8 cellular contexts compared by ENCODE assay signal in the genomic region with DNA sequence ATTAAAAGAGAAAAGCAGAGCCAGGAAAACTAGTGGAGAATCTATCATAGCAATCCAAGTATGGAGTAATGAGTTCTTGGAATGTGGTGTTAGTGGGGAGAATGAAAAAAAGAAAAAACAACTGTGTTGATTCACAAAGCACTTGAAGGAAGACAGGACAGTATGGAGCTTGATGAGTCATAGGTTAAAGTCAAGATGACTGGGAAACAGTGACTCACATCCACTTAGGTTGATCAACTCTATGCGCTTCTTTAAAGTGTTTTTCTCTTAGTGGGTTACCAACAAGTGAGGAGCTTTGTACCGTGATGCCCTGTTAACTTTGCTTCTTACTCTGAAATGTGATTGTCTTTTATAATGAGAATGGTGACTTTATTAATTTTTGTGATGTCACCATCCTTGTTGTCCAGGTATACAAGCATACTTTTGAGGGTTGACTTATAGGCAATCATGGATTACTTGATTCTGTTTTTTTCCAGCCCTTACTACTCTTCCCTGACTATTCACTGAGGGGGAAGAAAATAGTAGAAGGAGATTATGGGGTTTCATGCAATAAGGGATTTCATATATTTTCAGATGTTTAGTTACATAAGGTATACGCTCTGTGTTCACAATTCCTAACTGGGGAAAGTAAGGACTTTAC. TPM values are rescaled to one million over a fixed set of nuclear protein-coding genes. Genes with fewer than 3 reads are reported as not detected.
DNase-seq lines count a peak whose midpoint lies in the region; ATAC-seq and TF ChIP-seq lines count a peak whose summit lies in the region.

No MANE protein-coding gene starts in this region.

- H3K27ac Mint-ChIP-seq in activated T-cell treated with anti-CD3 and anti-CD28 coated beads, Interleukin-2, amount 50 U/mL, for 24 hours = peak overlapping the region; percentile 89
- H3K27ac Mint-ChIP-seq in activated T-helper 1 cell treated with anti-CD3 and anti-CD28 coated beads, Interleukin-12 subunit alpha, Interleukin-12 subunit beta, Interleukin-2, Interleukin-4 antibody, amounts not matched to agents 30 ng/mL and 10 ng/mL and 1 ng/mL, durations not matched to agents 14 hours and 24 hours and 36 hours = peak overlapping the region; percentile 89
- H3K27ac Mint-ChIP-seq in CD8-positive, alpha-beta memory T cell = no peak overlapping the region

- H3K9me3 Mint-ChIP-seq in activated T-cell treated with anti-CD3 and anti-CD28 coated beads, Interleukin-2, amount 50 U/mL, for 24 hours = peaks cover 8% of the 10 kb centered on the region
- peaks cover 31% of the 10 kb centered on the region for H3K9me3 Mint-ChIP-seq in activated T-helper 1 cell treated with anti-CD3 and anti-CD28 coated beads, Interleukin-12 subunit alpha, Interleukin-12 subunit beta, Interleukin-2, Interleukin-4 antibody, amounts not matched to agents 30 ng/mL and 10 ng/mL and 1 ng/mL, durations not matched to agents 14 hours and 24 hours and 36 hours
- H3K9me3 Mint-ChIP-seq in CD8-positive, alpha-beta memory T cell = no peaks in the 10 kb centered on the region

- H3K4me3 Mint-ChIP-seq in activated T-cell treated with anti-CD3 and anti-CD28 coated beads, Interleukin-2, amount 50 U/mL, for 24 hours = peak overlapping the region; percentile 20
- H3K4me3 Mint-ChIP-seq in activated T-helper 1 cell treated with anti-CD3 and anti-CD28 coated beads, Interleukin-12 subunit alpha, Interleukin-12 subunit beta, Interleukin-2, Interleukin-4 antibody, amounts not matched to agents 30 ng/mL and 10 ng/mL and 1 ng/mL, durations not matched to agents 14 hours and 24 hours and 36 hours = peak overlapping the region; percentile 15
- H3K4me3 Mint-ChIP-seq in CD8-positive, alpha-beta memory T cell = no peak overlapping the region

- H3K4me1 ChIP-seq in lung (ENCODE audit: control insufficient read depth in 2 of 2, insufficient read depth in 2 of 2, low read length in 2 of 2) = no peaks in the 10 kb centered on the region
- no peaks in the 10 kb centered on the region for H3K4me1 ChIP-seq in CD8-positive, alpha-beta memory T cell (ENCODE audit: insufficient read depth, low read length)

- no peak overlapping the region for H3K27ac ChIP-seq in lung (ENCODE audit: low read depth in 1 of 2, low read length in 1 of 2)
- H3K27ac ChIP-seq in CD8-positive, alpha-beta memory T cell (ENCODE audit: low read depth, low read length) = no peak overlapping the region

- no peaks in the 10 kb centered on the region for H3K27me3 Mint-ChIP-seq in activated T-cell treated with anti-CD3 and anti-CD28 coated beads, Interleukin-2, amount 50 U/mL, for 24 hours
- no peaks in the 10 kb centered on the region for H3K27me3 Mint-ChIP-seq in activated T-helper 1 cell treated with anti-CD3 and anti-CD28 coated beads, Interleukin-12 subunit alpha, Interleukin-12 subunit beta, Interleukin-2, Interleukin-4 antibody, amounts not matched to agents 30 ng/mL and 10 ng/mL and 1 ng/mL, durations not matched to agents 14 hours and 24 hours and 36 hours (ENCODE audit: insufficient read depth)
- H3K27me3 Mint-ChIP-seq in CD8-positive, alpha-beta memory T cell = no peaks in the 10 kb centered on the region

- POLR2A ChIA-PET in CD8-positive, alpha-beta memory T cell (lab: Charles Lee) = no interaction called here

- no peaks in the 10 kb centered on the region for H3K36me3 Mint-ChIP-seq in activated T-cell treated with anti-CD3 and anti-CD28 coated beads, Interleukin-2, amount 50 U/mL, for 24 hours (ENCODE audit: low read depth)
- H3K36me3 Mint-ChIP-seq in activated T-helper 1 cell treated with anti-CD3 and anti-CD28 coated beads, Interleukin-12 subunit alpha, Interleukin-12 subunit beta, Interleukin-2, Interleukin-4 antibody, amounts not matched to agents 30 ng/mL and 10 ng/mL and 1 ng/mL, durations not matched to agents 14 hours and 24 hours and 36 hours (ENCODE audit: low read depth) = peaks cover 23% of the 10 kb centered on the region
- peaks cover 0 to 3% (median 0%) of the 10 kb centered on the region in 3 donors for H3K36me3 Mint-ChIP-seq in CD8-positive, alpha-beta memory T cell

- intact Hi-C loops in activated T-helper 1 cell treated with anti-CD3 and anti-CD28 coated beads, Interleukin-12 subunit alpha, Interleukin-12 subunit beta, Interleukin-2, Interleukin-4 antibody, amounts not matched to agents 30 ng/mL and 10 ng/mL and 1 ng/mL, durations not matched to agents 14 hours and 24 hours and 36 hours (cut with micrococcal nuclease) = loop anchor here (1.0 kb wide), 4 partner anchors 27 to 56 kb away; a partner anchor contains a TSS

- TF ChIP-seq CTCF in lung (IDR thresholded peaks at IDR 0.05; ENCODE audit: control extremely low read depth, extremely low read depth) = no peak

- CTCF ChIA-PET in CD8-positive, alpha-beta memory T cell (lab: Charles Lee) = no interaction called here

- no peaks in the 10 kb centered on the region for H3K27me3 ChIP-seq in lung (ENCODE audit: control insufficient read depth, insufficient read depth)
- no peaks in the 10 kb centered on the region for H3K27me3 ChIP-seq in CD8-positive, alpha-beta memory T cell (ENCODE audit: insufficient read depth, low read length, poor library complexity, severe bottlenecking)

- no peaks in the 10 kb centered on the region for H3K36me3 ChIP-seq in lung (ENCODE audit: control insufficient read depth in 2 of 2, insufficient read depth in 2 of 2, low read length in 2 of 2)
- H3K36me3 ChIP-seq in CD8-positive, alpha-beta memory T cell (ENCODE audit: insufficient read depth, low read length) = no peaks in the 10 kb centered on the region

- 79 to 82% methylated on average over 3 of the region's 3 CpGs for WGBS in lung, 2 donors

- H3K9me3 ChIP-seq in lung (ENCODE audit: control insufficient read depth in 2 of 2, insufficient read depth in 1 of 2, low read length in 1 of 2) = no peaks in the 10 kb centered on the region
- H3K9me3 ChIP-seq in CD8-positive, alpha-beta memory T cell (ENCODE audit: low read length) = no peaks in the 10 kb centered on the region

- DNase-seq in activated T-cell treated with anti-CD3 and anti-CD28 coated beads, Interleukin-2, amount 50 U/mL, for 24 hours = no peak
- no peak for DNase-seq in activated T-cell treated with anti-CD3 and anti-CD28 coated beads, Interleukin-2, amount 50 U/mL, for 48 hours
- DNase-seq in activated T-helper 1 cell treated with anti-CD3 and anti-CD28 coated beads, Interleukin-12 subunit alpha, Interleukin-12 subunit beta, Interleukin-2, Interleukin-4 antibody, amounts not matched to agents 30 ng/mL and 10 ng/mL and 1 ng/mL, durations not matched to agents 14 hours and 24 hours and 36 hours (ENCODE audit: low spot score) = peak; percentile 6
- DNase-seq in lung (ENCODE audit: low spot score) (no peak), DMS79 treated with DMSO at 0.1 percent for 48 hours (lab: John Stamatoyannopoulos, UW) (no peak), GM19240 (ENCODE audit: insufficient read length, low spot score) (no peak)
- no peak for DNase-seq in CD8-positive, alpha-beta memory T cell

- H3K4me3 ChIP-seq in lung = no peak overlapping the region
- no peak overlapping the region for H3K4me3 ChIP-seq in CD8-positive, alpha-beta memory T cell (ENCODE audit: low read length)

- H3K4me1 Mint-ChIP-seq in activated T-cell treated with anti-CD3 and anti-CD28 coated beads, Interleukin-2, amount 50 U/mL, for 24 hours (ENCODE audit: low read depth) = peaks cover 40% of the 10 kb centered on the region
- H3K4me1 Mint-ChIP-seq in activated T-helper 1 cell treated with anti-CD3 and anti-CD28 coated beads, Interleukin-12 subunit alpha, Interleukin-12 subunit beta, Interleukin-2, Interleukin-4 antibody, amounts not matched to agents 30 ng/mL and 10 ng/mL and 1 ng/mL, durations not matched to agents 14 hours and 24 hours and 36 hours (ENCODE audit: low read depth) = peaks cover 55% of the 10 kb centered on the region
- H3K4me1 Mint-ChIP-seq in CD8-positive, alpha-beta memory T cell = peaks cover 4 to 7% (median 7%) of the 10 kb centered on the region in 3 donors

- ATAC-seq in HG03442 (IDR thresholded peaks at IDR 0.05; ENCODE audit: unreplicated experiment) (peak; percentile 96), lung (ENCODE audit: insufficient read depth, low FRiP score) (peak; percentile 66)

RNA-seq across cellular contexts. Expression of a gene that starts 32.1 kb away (rescaled TPM):
- 114 and 136 TPM in 2 replicates for total RNA-seq in activated T-helper 1 cell treated with anti-CD3 and anti-CD28 coated beads, Interleukin-12 subunit alpha, Interleukin-12 subunit beta, Interleukin-2, Interleukin-4 antibody, amounts not matched to agents 30 ng/mL and 10 ng/mL and 1 ng/mL, durations not matched to agents 14 hours and 24 hours and 36 hours
- 10 to 100 TPM; 37.3 to 55.5 TPM for total RNA-seq in lung
- 10 to 100 TPM; 13.3 to 13.7 TPM for polyA plus RNA-seq in lung
- 100 to 1,000 TPM; 131 to 135 TPM for total RNA-seq in CD8-positive, alpha-beta memory T cell
- 125 TPM for polyA plus RNA-seq in CD8-positive, alpha-beta memory T cell

Comparison
In these comparisons a context has a peak if more than half of its experiments do, and no peak if none do; other contexts are left out.
1. H3K27ac Mint-ChIP-seq: peak in activated T-cell treated with anti-CD3 and anti-CD28 coated beads, Interleukin-2, amount 50 U/mL, for 24 hours (single experiment) and activated T-helper 1 cell treated with anti-CD3 and anti-CD28 coated beads, Interleukin-12 subunit alpha, Interleukin-12 subunit beta, Interleukin-2, Interleukin-4 antibody, amounts not matched to agents 30 ng/mL and 10 ng/mL and 1 ng/mL, durations not matched to agents 14 hours and 24 hours and 36 hours (single experiment); none in CD8-positive, alpha-beta memory T cell (0 of 8).
2. H3K4me3 Mint-ChIP-seq: peak in activated T-cell treated with anti-CD3 and anti-CD28 coated beads, Interleukin-2, amount 50 U/mL, for 24 hours (single experiment) and activated T-helper 1 cell treated with anti-CD3 and anti-CD28 coated beads, Interleukin-12 subunit alpha, Interleukin-12 subunit beta, Interleukin-2, Interleukin-4 antibody, amounts not matched to agents 30 ng/mL and 10 ng/mL and 1 ng/mL, durations not matched to agents 14 hours and 24 hours and 36 hours (single experiment); none in CD8-positive, alpha-beta memory T cell (0 of 7).